In genomic region chr1:44293761-44294315, GRCh38 we compare ENCODE assay signal across 12 cellular contexts.
DNase-seq lines count a peak whose midpoint lies in the region; ATAC-seq and TF ChIP-seq lines count a peak whose summit lies in the region.
"Had no signal": no experiment of that assay in that cellular context is flagged by ENCODE, and none has a peak within 500 bp of the region (broad histone marks: within the 10 kb centered on the region; RNA-seq: fewer than 3 reads in every experiment).

No MANE protein-coding gene starts in this region.

- no peak overlapping the region for H3K4me3 Mint-ChIP-seq in neural crest cell
- H3K4me3 Mint-ChIP-seq in type B pancreatic cell, result no peak overlapping the region
- H3K4me3 Mint-ChIP-seq in mesothelial cell of epicardium, result no peak overlapping the region
- H3K4me3 Mint-ChIP-seq: activated naive CD4-positive, alpha-beta T cell treated with anti-CD3 and anti-CD28 coated beads for 36 hours; central memory CD8-positive, alpha-beta T cell; stimulated activated naive CD8-positive, alpha-beta T cell treated with anti-CD3 and anti-CD28 coated beads, Interleukin-15, amount 100 ng/mL, for 72 hours; T-helper 2 cell treated with Interferon-gamma antibody and Interleukin-4, amounts not matched to agents 5 μg/mL and 100 μg/mL, for 36 hours had no signal

- H3K9me3 Mint-ChIP-seq in neural crest cell (no peaks in the 10 kb centered on the region), type B pancreatic cell (no peaks in the 10 kb centered on the region), mesothelial cell of epicardium (no peaks in the 10 kb centered on the region)
- H3K9me3 Mint-ChIP-seq: activated naive CD4-positive, alpha-beta T cell treated with anti-CD3 and anti-CD28 coated beads for 36 hours; central memory CD8-positive, alpha-beta T cell; stimulated activated naive CD8-positive, alpha-beta T cell treated with anti-CD3 and anti-CD28 coated beads, Interleukin-15, amount 100 ng/mL, for 72 hours; T-helper 2 cell treated with Interferon-gamma antibody and Interleukin-4, amounts not matched to agents 5 μg/mL and 100 μg/mL, for 36 hours had no signal

- H3K4me1 Mint-ChIP-seq in neural crest cell (peaks cover 48% of the 10 kb centered on the region), type B pancreatic cell (ENCODE audit: unreplicated experiment) (peaks cover 46% of the 10 kb centered on the region), mesothelial cell of epicardium (peaks cover 5% of the 10 kb centered on the region)
- H3K4me1 Mint-ChIP-seq: central memory CD8-positive, alpha-beta T cell; stimulated activated naive CD8-positive, alpha-beta T cell treated with anti-CD3 and anti-CD28 coated beads, Interleukin-15, amount 100 ng/mL, for 72 hours had no signal

- TF ChIP-seq CTCF in neural crest cell (conservative IDR thresholded peaks at IDR 0.05) (no peak), type B pancreatic cell (conservative IDR thresholded peaks at IDR 0.05) (no peak), mesothelial cell of epicardium (IDR thresholded peaks at IDR 0.05; ENCODE audit: unreplicated experiment) (no peak)

- H3K36me3 Mint-ChIP-seq in neural crest cell (ENCODE audit: low read depth), result peaks cover 8% of the 10 kb centered on the region
- H3K36me3 Mint-ChIP-seq in type B pancreatic cell, result peaks cover 33% of the 10 kb centered on the region
- H3K36me3 Mint-ChIP-seq in mesothelial cell of epicardium, result peaks cover 50% of the 10 kb centered on the region

- ATAC-seq in HG02642 (IDR thresholded peaks at IDR 0.05; ENCODE audit: poor library complexity, unreplicated experiment) (no peak), GM21367 (IDR thresholded peaks at IDR 0.05; ENCODE audit: unreplicated experiment) (no peak)
- ATAC-seq: stimulated activated naive CD8-positive, alpha-beta T cell treated with anti-CD3 and anti-CD28 coated beads, Interleukin-15, amount 100 ng/mL, for 72 hours had no signal

- H3K27ac Mint-ChIP-seq in neural crest cell (ENCODE audit: unreplicated experiment) (peak overlapping the region; percentile 72), type B pancreatic cell (no peak overlapping the region), mesothelial cell of epicardium (no peak overlapping the region)
- H3K27ac Mint-ChIP-seq: activated naive CD4-positive, alpha-beta T cell treated with anti-CD3 and anti-CD28 coated beads for 36 hours; T-helper 2 cell treated with Interferon-gamma antibody and Interleukin-4, amounts not matched to agents 5 μg/mL and 100 μg/mL, for 36 hours had no signal

- H3K27me3 Mint-ChIP-seq in neural crest cell (ENCODE audit: low read depth), result no peaks in the 10 kb centered on the region
- H3K27me3 Mint-ChIP-seq in type B pancreatic cell, result no peaks in the 10 kb centered on the region
- no peaks in the 10 kb centered on the region for H3K27me3 Mint-ChIP-seq in mesothelial cell of epicardium (ENCODE audit: low read depth)
- H3K27me3 Mint-ChIP-seq: central memory CD8-positive, alpha-beta T cell; stimulated activated naive CD8-positive, alpha-beta T cell treated with anti-CD3 and anti-CD28 coated beads, Interleukin-15, amount 100 ng/mL, for 72 hours had no signal

- DNase-seq in DMS79 (lab: John Stamatoyannopoulos, UW) (peak; percentile 78), NCI-H2107 (lab: John Stamatoyannopoulos, UW) (peak; percentile 64), dermis microvascular lymphatic vessel endothelial cell (ENCODE audit: low read depth in 2 of 2) (peak; percentile 15 to 29), neural crest cell (ENCODE audit: low read depth, low spot score) (no peak), type B pancreatic cell (ENCODE audit: extremely low spot score, unreplicated experiment) (no peak), mesothelial cell of epicardium (ENCODE audit: low spot score in 2 of 2, unreplicated experiment in 2 of 2) (no peak)
- DNase-seq: activated naive CD4-positive, alpha-beta T cell treated with anti-CD3 and anti-CD28 coated beads for 36 hours; stimulated activated naive CD8-positive, alpha-beta T cell treated with anti-CD3 and anti-CD28 coated beads, Interleukin-15, amount 100 ng/mL, for 72 hours had no signal

Comparison
In these comparisons a context has a peak if more than half of its experiments do, and no peak if none do; other contexts are left out.
1. DNase-seq: peak in DMS79 (single experiment), NCI-H2107 (single experiment) and dermis microvascular lymphatic vessel endothelial cell (2 of 2); none in neural crest cell (single experiment), type B pancreatic cell (single experiment) and mesothelial cell of epicardium (0 of 2).